ENCODE assay signal across 21 cellular contexts in genomic region chr6:34369385-34369784, GRCh38.
"Had no signal": no experiment of that assay in that cellular context is flagged by ENCODE, and none has a peak within 500 bp of the region (broad histone marks: within the 10 kb centered on the region; RNA-seq: fewer than 3 reads in every experiment).

No MANE protein-coding gene starts in this region.

- H3K27me3 Mint-ChIP-seq: natural killer cell treated with Interleukin-12 subunit alpha and Interleukin-12 subunit beta and Interleukin-15 and Interleukin-18, amount 100 ng/mL, for 72 hours; stimulated activated memory B cell treated with anti-CD40 and anti-IgM and Interleukin-4, amounts not matched to agents 10 μg/mL and 1 μg/mL and 100 μg/mL, for 72 hours had no signal

- H3K27me3 ChIP-seq: foreskin keratinocyte, neural progenitor cell, pancreas, spleen had no signal

- H3K9me3 ChIP-seq: mucosa of descending colon, pancreas, spleen had no signal

- ATAC-seq: foreskin keratinocyte; mucosa of descending colon; natural killer cell treated with Interleukin-12 subunit alpha and Interleukin-12 subunit beta and Interleukin-15 and Interleukin-18, amount 100 ng/mL, for 72 hours; sciatic nerve; stimulated activated memory B cell treated with anti-CD40 and anti-IgM and Interleukin-4, amounts not matched to agents 10 μg/mL and 1 μg/mL and 100 μg/mL, for 72 hours had no signal

- H3K4me3 Mint-ChIP-seq: natural killer cell treated with Interleukin-12 subunit alpha and Interleukin-12 subunit beta and Interleukin-15 and Interleukin-18, amount 100 ng/mL, for 72 hours; neural progenitor cell; stimulated activated memory B cell treated with anti-CD40 and anti-IgM and Interleukin-4, amounts not matched to agents 10 μg/mL and 1 μg/mL and 100 μg/mL, for 72 hours had no signal

- H3K36me3 ChIP-seq: neural progenitor cell, pancreas, spleen had no signal

- H3K4me1 ChIP-seq: foreskin keratinocyte, neural progenitor cell had no signal

- DNase-seq: cerebellar nuclear complex; dermis blood vessel endothelial cell; erythroblast; foreskin keratinocyte; hippocampal formation; kidney glomerular epithelial cell; mammary epithelial cell; mucosa of descending colon; occipital lobe; pancreas; retina; spleen; stimulated activated CD4-positive, alpha-beta T cell treated with anti-CD3 and anti-CD28 coated beads, Interleukin-15, amount 100 ng/mL, for 24 hours; stimulated activated CD4-positive, alpha-beta T cell treated with anti-CD3 and anti-CD28 coated beads, Interleukin-1b, Interleukin-23, amount 100 ng/mL, for 48 hours; stimulated activated CD4-positive, alpha-beta T cell treated with anti-CD3 and anti-CD28 coated beads, Interleukin-4, amount 100 ng/mL, for 24 hours; trophoblast cell had no signal

- H3K4me3 ChIP-seq: mucosa of descending colon, neural progenitor cell, pancreas, spleen had no signal

- H3K9me3 Mint-ChIP-seq: natural killer cell treated with Interleukin-12 subunit alpha and Interleukin-12 subunit beta and Interleukin-15 and Interleukin-18, amount 100 ng/mL, for 72 hours; neural progenitor cell; stimulated activated memory B cell treated with anti-CD40 and anti-IgM and Interleukin-4, amounts not matched to agents 10 μg/mL and 1 μg/mL and 100 μg/mL, for 72 hours had no signal

- H3K27ac ChIP-seq: foreskin keratinocyte, neural progenitor cell had no signal

- H3K36me3 Mint-ChIP-seq: natural killer cell treated with Interleukin-12 subunit alpha and Interleukin-12 subunit beta and Interleukin-15 and Interleukin-18, amount 100 ng/mL, for 72 hours had no signal

- H3K27ac Mint-ChIP-seq: progenitor cell of endocrine pancreas; stimulated activated memory B cell treated with anti-CD40 and anti-IgM and Interleukin-4, amounts not matched to agents 10 μg/mL and 1 μg/mL and 100 μg/mL, for 72 hours had no signal
